ENCODE assay signal across 9 cellular contexts in genomic region chr3:18422972-18423371, GRCh38. TPM values are rescaled to one million over a fixed set of nuclear protein-coding genes. Genes with fewer than 3 reads are reported as not detected.
DNase-seq lines count a peak whose midpoint lies in the region; ATAC-seq and TF ChIP-seq lines count a peak whose summit lies in the region.
"Had no signal": no experiment of that assay in that cellular context is flagged by ENCODE, and none has a peak within 500 bp of the region (broad histone marks: within the 10 kb centered on the region; RNA-seq: fewer than 3 reads in every experiment).

No MANE protein-coding gene starts in this region.

- H3K36me3 ChIP-seq in DND-41 (ENCODE audit: insufficient read depth, low read length) (peaks cover 31% of the 10 kb centered on the region), trophoblast cell (ENCODE audit: control insufficient read depth in 1 of 2, insufficient read depth in 2 of 2, low read length in 2 of 2) (no peaks in the 10 kb centered on the region)
- H3K36me3 ChIP-seq: SJSA1 had no signal

- H3K4me1 ChIP-seq in DND-41 (ENCODE audit: insufficient read depth, low read length) (peaks cover 55% of the 10 kb centered on the region), trophoblast cell (ENCODE audit: control insufficient read depth in 1 of 2, insufficient read depth in 2 of 2, low read length in 2 of 2) (peaks cover 0 to 1% of the 10 kb centered on the region in 2 experiments)
- H3K4me1 ChIP-seq: SJSA1 had no signal

- H3K4me2 ChIP-seq in DND-41 (ENCODE audit: insufficient read depth, low read length) (peak overlapping the region; percentile 86), trophoblast cell (ENCODE audit: low read length) (peak overlapping the region; percentile 89)

- no peak overlapping the region for H2BK120ac ChIP-seq in trophoblast cell (ENCODE audit: insufficient read depth, low read length, poor library complexity)

- H3K23ac ChIP-seq in trophoblast cell (ENCODE audit: low read length), result no peak overlapping the region

- H3K27ac ChIP-seq in DND-41 (ENCODE audit: low read length), result peak overlapping the region; percentile 90
- no peak overlapping the region for H3K27ac ChIP-seq in trophoblast cell (ENCODE audit: low read depth, low read length)
- H3K27ac ChIP-seq: SJSA1 had no signal

- ATAC-seq in DND-41 (ENCODE audit: insufficient read depth, low read depth), result no peak

- peak overlapping the region; percentile 76 to 90; a peak in 3 of 4 replicates for H3K4me3 ChIP-seq in DND-41 (ENCODE audit: low read depth in 1 of 2, low read length in 2 of 2)
- H3K4me3 ChIP-seq in epithelial cell of proximal tubule (ENCODE audit: low read depth, low read length), result peak overlapping the region; percentile 89
- H3K4me3 ChIP-seq in trophoblast cell (ENCODE audit: low read depth, low read length), result no peak overlapping the region
- H3K4me3 ChIP-seq: SJSA1 had no signal

- peaks cover 6% of the 10 kb centered on the region; the same call in 1 of the 2 replicates for H4K20me1 ChIP-seq in DND-41 (ENCODE audit: insufficient read depth, low read length)

- H3K9ac ChIP-seq in DND-41 (ENCODE audit: low read depth, low read length), result peak overlapping the region; percentile 92
- H3K9ac ChIP-seq in trophoblast cell (ENCODE audit: low read length), result no peak overlapping the region

- H2BK12ac ChIP-seq in trophoblast cell (ENCODE audit: low read length), result no peak overlapping the region

- no peak overlapping the region for H4K12ac ChIP-seq in trophoblast cell (ENCODE audit: low read depth, low read length)

- H2BK5ac ChIP-seq in trophoblast cell (ENCODE audit: low read depth, low read length, poor library complexity), result no peak overlapping the region

- no peak overlapping the region for H3K18ac ChIP-seq in trophoblast cell (ENCODE audit: low read length)

- H4K8ac ChIP-seq in trophoblast cell (ENCODE audit: low read depth, low read length), result no peak overlapping the region

- TF ChIP-seq CTCF in DND-41 (IDR thresholded peaks at IDR 0.05; ENCODE audit: borderline replicate concordance, extremely low read depth, low read length, poor library complexity, severe bottlenecking) (no peak), epithelial cell of proximal tubule (conservative IDR thresholded peaks at IDR 0.05; ENCODE audit: low read depth, low read length) (no peak)

- H4K91ac ChIP-seq in trophoblast cell (ENCODE audit: low read depth, low read length), result no peak overlapping the region

- no peak overlapping the region for H3K14ac ChIP-seq in trophoblast cell (ENCODE audit: low read length)

- DNase-seq in DND-41, result peak; percentile 20
- DNase-seq in NCI-H69 (lab: John Stamatoyannopoulos, UW), result peak; percentile 53
- DNase-seq in epithelial cell of proximal tubule (ENCODE audit: low read depth), result no peak
- DNase-seq in trophoblast cell, result no peak
- DNase-seq in COR-L47 (lab: John Stamatoyannopoulos, UW), result no peak
- DNase-seq in ecto neural progenitor cell (ENCODE audit: low spot score), result no peak
- DNase-seq in NCI-H2107 (lab: John Stamatoyannopoulos, UW), result no peak
- no peak for DNase-seq in stimulated activated CD4-positive, alpha-beta T cell treated with anti-CD3 and anti-CD28 coated beads, Interleukin-4, amount 100 ng/mL, for 4 hours

- H2AK5ac ChIP-seq in trophoblast cell (ENCODE audit: low read length), result no peak overlapping the region

- H3K27me3 ChIP-seq in DND-41 (ENCODE audit: insufficient read depth, low read length, poor library complexity), result no peaks in the 10 kb centered on the region
- H3K27me3 ChIP-seq in trophoblast cell (ENCODE audit: insufficient read depth, low read length), result no peaks in the 10 kb centered on the region

- no peak overlapping the region for H3K4ac ChIP-seq in trophoblast cell (ENCODE audit: low read depth, low read length)

- peaks cover 16% of the 10 kb centered on the region for H3K79me1 ChIP-seq in trophoblast cell (ENCODE audit: low read length)

- peaks cover 72% of the 10 kb centered on the region for H3K79me2 ChIP-seq in DND-41 (ENCODE audit: insufficient read depth, low read length)
- H3K79me2 ChIP-seq in trophoblast cell (ENCODE audit: control insufficient read depth, insufficient read depth, low read length, poor library complexity), result peaks cover 8% of the 10 kb centered on the region

- no CpG with 5 or more reads among the region's 5 CpGs for WGBS in trophoblast cell (ENCODE audit: extremely low coverage, insufficient coverage, insufficient read length)

- H2AFZ ChIP-seq in DND-41 (ENCODE audit: low read depth, low read length) (peak overlapping the region; percentile 8; the same call in 1 of the 2 replicates), trophoblast cell (ENCODE audit: insufficient read depth, low read length, poor library complexity) (no peak overlapping the region)

- no peaks in the 10 kb centered on the region for H3K9me3 ChIP-seq in DND-41 (ENCODE audit: insufficient read depth, low read length, severe bottlenecking)
- peaks cover 3% of the 10 kb centered on the region for H3K9me3 ChIP-seq in trophoblast cell (ENCODE audit: insufficient read depth, low read depth, low read length)
- H3K9me3 ChIP-seq: SJSA1 had no signal

RNA-seq across cellular contexts. Expression of gene SATB1, which starts 2.2 kb away (rescaled TPM):
- 1.3 and 2.0 TPM in 2 replicates for total RNA-seq in epithelial cell of proximal tubule
- polyA plus RNA-seq in trophoblast cell (2013), result 10.2 and 11.3 TPM in 2 replicates

Comparison
In these comparisons a context has a peak if more than half of its experiments do, and no peak if none do; other contexts are left out.
1. DNase-seq: peak in DND-41 (single experiment) and NCI-H69 (single experiment); none in epithelial cell of proximal tubule (single experiment), trophoblast cell (0 of 2), COR-L47 (single experiment), ecto neural progenitor cell (single experiment), NCI-H2107 (single experiment) and stimulated activated CD4-positive, alpha-beta T cell treated with anti-CD3 and anti-CD28 coated beads, Interleukin-4, amount 100 ng/mL, for 4 hours (0 of 2).